Comparison of ENCODE assay signal across 11 cellular contexts in genomic region chr5:157540124-157540523, GRCh38. TPM values are rescaled to one million over a fixed set of nuclear protein-coding genes. Genes with fewer than 3 reads are reported as not detected.
DNase-seq lines count a peak whose midpoint lies in the region; ATAC-seq, FAIRE-seq and TF ChIP-seq lines count a peak whose summit lies in the region.
"Had no signal": no experiment of that assay in that cellular context is flagged by ENCODE, and none has a peak within 500 bp of the region (broad histone marks: within the 10 kb centered on the region; RNA-seq: fewer than 3 reads in every experiment).

No MANE protein-coding gene starts in this region.

- no peaks in the 10 kb centered on the region for H3K9me3 ChIP-seq in astrocyte (ENCODE audit: insufficient read depth, low read depth, low read length)
- H3K9me3 ChIP-seq in neutrophil = no peaks in the 10 kb centered on the region

- H3K4me3 ChIP-seq in astrocyte (ENCODE audit: insufficient read depth, low read depth, low read length) (no peak overlapping the region), neutrophil (ENCODE audit: low read depth in 1 of 2, low read length in 1 of 2) (no peak overlapping the region)

- peaks cover 55% of the 10 kb centered on the region for H3K4me1 Mint-ChIP-seq in astrocyte (ENCODE audit: low read depth, unreplicated experiment)

- peak overlapping the region; percentile 77 for H3K4me2 ChIP-seq in astrocyte (ENCODE audit: low read length)

- FAIRE-seq in GM12891 (lab: Jason Lieb, UNC) (no peak), astrocyte (lab: Jason Lieb, UNC) (no peak)

- no peaks in the 10 kb centered on the region for H3K27me3 Mint-ChIP-seq in astrocyte (ENCODE audit: low read depth, unreplicated experiment)

- ATAC-seq in HG03045 (IDR thresholded peaks at IDR 0.05; ENCODE audit: unreplicated experiment) (peak; percentile 21), esophagus mucosa (no peak)

- peaks cover 68% of the 10 kb centered on the region for H3K4me1 ChIP-seq in astrocyte (ENCODE audit: insufficient read depth, low read length)
- peaks cover 56 to 58% of the 10 kb centered on the region in 2 experiments for H3K4me1 ChIP-seq in neutrophil (ENCODE audit: control insufficient read depth in 1 of 2, insufficient read depth in 1 of 2, low read depth in 1 of 2, low read length in 1 of 2)

- no peak for DNase-seq in GM12891 (ENCODE audit: insufficient read length, low spot score)
- no peak for DNase-seq in astrocyte (ENCODE audit: low read depth)
- no peak for DNase-seq in NCI-H345 treated with DMSO at 0.1 percent for 48 hours (lab: John Stamatoyannopoulos, UW; ENCODE audit: unreplicated experiment)
- DNase-seq in GM13976 (ENCODE audit: low spot score) = no peak
- no peak for DNase-seq in stimulated activated CD4-positive, alpha-beta T cell treated with anti-CD3 and anti-CD28 coated beads, Interleukin-12 subunit alpha, Interleukin-12 subunit beta, amount 100 ng/mL, for 4 hours
- DNase-seq: DND-41, foreskin fibroblast, Karpas-422 had no signal

- no peaks in the 10 kb centered on the region for H3K27me3 ChIP-seq in astrocyte (ENCODE audit: insufficient read depth, low read length)
- H3K27me3 ChIP-seq in neutrophil = no peaks in the 10 kb centered on the region

- peaks cover 23% of the 10 kb centered on the region for H3K36me3 ChIP-seq in astrocyte (ENCODE audit: insufficient read depth, low read length)
- peaks cover 27% of the 10 kb centered on the region for H3K36me3 ChIP-seq in neutrophil

- TF ChIP-seq CTCF in astrocyte (IDR thresholded peaks at IDR 0.05; ENCODE audit: insufficient read depth, low read depth, low read length) (no peak), neutrophil (IDR thresholded peaks at IDR 0.05) (no peak), GM13976 (IDR thresholded peaks at IDR 0.05; ENCODE audit: borderline replicate concordance, control extremely low read depth, extremely low read depth, insufficient read depth, missing control alignments) (no peak)

- peaks cover 30% of the 10 kb centered on the region for H3K36me3 Mint-ChIP-seq in astrocyte (ENCODE audit: low read depth, unreplicated experiment)

- H3K27ac ChIP-seq in astrocyte (ENCODE audit: low read depth, low read length) (peak overlapping the region; percentile 72), neutrophil (peak overlapping the region; percentile 83)

- peaks cover 100% of the 10 kb centered on the region for H3K79me2 ChIP-seq in astrocyte (ENCODE audit: insufficient read depth, low read length)

- in situ Hi-C loops in GM13976 (cut with MboI; ENCODE audit: low sequenced_read_pairs, unreplicated experiment) = no loop called here

- H4K20me1 ChIP-seq in astrocyte (ENCODE audit: insufficient read depth, low read length) = peaks cover 92% of the 10 kb centered on the region

- peak overlapping the region; percentile 53 for H3K27ac Mint-ChIP-seq in astrocyte (ENCODE audit: unreplicated experiment)

- no peak overlapping the region for H3K4me3 Mint-ChIP-seq in astrocyte (ENCODE audit: unreplicated experiment)

- no peaks in the 10 kb centered on the region for H3K9me3 Mint-ChIP-seq in astrocyte (ENCODE audit: unreplicated experiment)

- TF ChIP-seq POLR2A in GM12891 (IDR thresholded peaks at IDR 0.05; ENCODE audit: low read depth, low read length) = no peak

- peak overlapping the region; percentile 71 for H3K9ac ChIP-seq in astrocyte (ENCODE audit: low read length)

- no peak overlapping the region for H2AFZ ChIP-seq in astrocyte (ENCODE audit: low read depth, low read length)

TF ChIP-seq in GM12891, 5 proteins besides CTCF, POLR2A, EP300 and RAD21:
- 0 out of 2 replicates have a peak, but pooled peaks have one; percentile 12 for TF ChIP-seq SPI1 (IDR thresholded peaks at IDR 0.05; ENCODE audit: low read depth, low read length)
- TF ChIP-seq POU2F2 (IDR thresholded peaks at IDR 0.05; ENCODE audit: low read depth, low read length) = no peak

RNA-seq across cellular contexts. Expression of gene ADAM19, which starts 35.5 kb away (rescaled TPM):
- polyA plus RNA-seq in GM12891 (2012; ENCODE audit: low read depth, missing spikeins) = 8.8 TPM
- total RNA-seq in astrocyte = 316 and 332 TPM in 2 replicates
- total RNA-seq in esophagus mucosa = 2.2 TPM

Comparison
In these comparisons a context has a peak if more than half of its experiments do, and no peak if none do; other contexts are left out.
1. RNA of gene ADAM19, which starts 35.5 kb away (total RNA-seq): 316 to 332 TPM in astrocyte; 2.2 TPM in esophagus mucosa (single experiment); every median in the first group is over 100 times any median in the second.